Comparison of ENCODE assay signal across 2 cellular contexts in the genomic region with DNA sequence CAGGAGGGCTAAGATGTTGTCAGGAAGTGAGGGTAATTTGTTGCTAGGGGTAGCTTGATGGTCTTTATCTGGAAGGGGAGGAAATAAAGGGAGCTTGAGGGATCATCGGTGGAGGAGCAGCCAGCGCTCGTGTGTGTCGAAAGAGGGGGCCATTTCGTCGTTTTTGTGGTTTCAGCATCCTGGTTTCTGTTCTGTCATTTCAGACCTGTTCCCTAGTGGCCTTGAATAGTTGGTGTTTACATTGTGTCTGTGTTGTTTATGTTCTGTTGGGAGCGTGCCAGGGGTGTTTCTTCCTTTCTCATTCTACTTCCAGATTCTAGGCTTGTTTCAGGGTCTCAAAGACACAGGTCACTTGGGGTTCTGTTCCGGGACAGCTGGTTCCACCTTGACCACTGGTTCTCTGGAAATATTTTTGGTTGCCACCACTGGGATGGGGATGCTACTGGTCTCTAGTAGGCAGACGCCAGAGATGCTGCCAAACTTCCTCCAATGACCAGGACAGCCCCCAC.
TF ChIP-seq lines count a peak whose summit lies in the region.

No MANE protein-coding gene starts in this region.

TF ChIP-seq in HEK293, 187 proteins besides CTCF, POLR2A, EP300 and RAD21 (continued from another document):
- no peak for TF ChIP-seq ZNF266 (tag by site-specific recombination; IDR thresholded peaks at IDR 0.05; ENCODE audit: low read depth)
- TF ChIP-seq OSR2 (tag by site-specific recombination; IDR thresholded peaks at IDR 0.05), result no peak
- TF ChIP-seq ZSCAN30 (tag by site-specific recombination; IDR thresholded peaks at IDR 0.05), result no peak
TF ChIP-seq in HEK293: peak in this region for 2.

TF ChIP-seq in HEK293T, 16 proteins besides CTCF, POLR2A, EP300 and RAD21 (continued from another document):
- TF ChIP-seq, protein P1, sequence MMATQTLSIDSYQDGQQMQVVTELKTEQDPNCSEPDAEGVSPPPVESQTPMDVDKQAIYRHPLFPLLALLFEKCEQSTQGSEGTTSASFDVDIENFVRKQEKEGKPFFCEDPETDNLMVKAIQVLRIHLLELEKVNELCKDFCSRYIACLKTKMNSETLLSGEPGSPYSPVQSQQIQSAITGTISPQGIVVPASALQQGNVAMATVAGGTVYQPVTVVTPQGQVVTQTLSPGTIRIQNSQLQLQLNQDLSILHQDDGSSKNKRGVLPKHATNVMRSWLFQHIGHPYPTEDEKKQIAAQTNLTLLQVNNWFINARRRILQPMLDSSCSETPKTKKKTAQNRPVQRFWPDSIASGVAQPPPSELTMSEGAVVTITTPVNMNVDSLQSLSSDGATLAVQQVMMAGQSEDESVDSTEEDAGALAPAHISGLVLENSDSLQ (IDR thresholded peaks at IDR 0.05), result no peak
- no peak for TF ChIP-seq ARNT (IDR thresholded peaks at IDR 0.05)
- TF ChIP-seq CTBP1 (IDR thresholded peaks at IDR 0.05; ENCODE audit: borderline replicate concordance), result no peak
- TF ChIP-seq NFRKB (IDR thresholded peaks at IDR 0.05), result no peak
- TF ChIP-seq ZNF384 (IDR thresholded peaks at IDR 0.05), result no peak
- TF ChIP-seq ELF4 (IDR thresholded peaks at IDR 0.05), result no peak
- TF ChIP-seq SP1 (IDR thresholded peaks at IDR 0.05), result no peak
- no peak for TF ChIP-seq FOXA1 (IDR thresholded peaks at IDR 0.05)
